In genomic region chr6:74891358-74891811, GRCh38 we compare ENCODE assay signal across 18 cellular contexts.
DNase-seq lines count a peak whose midpoint lies in the region; ATAC-seq lines count a peak whose summit lies in the region.
"Had no signal": no experiment of that assay in that cellular context is flagged by ENCODE, and none has a peak within 500 bp of the region (broad histone marks: within the 10 kb centered on the region; RNA-seq: fewer than 3 reads in every experiment).

No MANE protein-coding gene starts in this region.

- DNase-seq in EL (peak; percentile 83), dedifferentiated amniotic fluid mesenchymal stem cell (ENCODE audit: extremely low spot score) (peak; percentile 42), left kidney (ENCODE audit: low read depth, low spot score) (peak; percentile 72)
- no peak for DNase-seq in activated CD4-positive, CD25-positive, alpha-beta regulatory T cell (lab: John Stamatoyannopoulos, UW)
- DNase-seq in activated T-cell treated with anti-CD3 and anti-CD28 coated beads, Interleukin-2, amount 50 U/mL, for 1 hour: no peak
- DNase-seq: activated CD4-positive, alpha-beta T cell treated with anti-CD3 and anti-CD28 coated beads for 1 hour; amniotic stem cell; DND-41; glutamatergic neuron; left colon; NCI-H526 treated with DMSO at 0.1 percent for 48 hours; Peyer's patch; T-helper 1 cell had no signal

- no peaks in the 10 kb centered on the region for H3K9me3 ChIP-seq in skeletal muscle satellite cell (replicated peaks; ENCODE audit: low read length)
- H3K9me3 ChIP-seq: Peyer's patch had no signal

- H3K4me2 ChIP-seq in skeletal muscle satellite cell (ENCODE audit: low read length): peak overlapping the region; percentile 64
- H3K4me2 ChIP-seq: BLaER1 treated with 17β-estradiol and CSF1 and Interleukin-3, amounts not matched to agents 10 nM and 100 nM; KMS-11 had no signal

- H3K9ac ChIP-seq in skeletal muscle satellite cell (ENCODE audit: low read depth, low read length): no peak overlapping the region
- H3K9ac ChIP-seq: BLaER1 treated with 17β-estradiol and CSF1 and Interleukin-3, amounts not matched to agents 10 nM and 100 nM; KMS-11 had no signal

- no peaks in the 10 kb centered on the region for H3K36me3 ChIP-seq in skeletal muscle satellite cell (ENCODE audit: insufficient read depth, low read length)
- H3K36me3 ChIP-seq: BLaER1 treated with 17β-estradiol and CSF1 and Interleukin-3, amounts not matched to agents 10 nM and 100 nM; Peyer's patch had no signal

- peaks cover 15% of the 10 kb centered on the region for H3K4me1 ChIP-seq in skeletal muscle satellite cell (ENCODE audit: control insufficient read depth, insufficient read depth, low read length)
- H3K4me1 ChIP-seq: Peyer's patch had no signal

- no peak overlapping the region for H3K4me3 ChIP-seq in skeletal muscle satellite cell (ENCODE audit: low read length)
- H3K4me3 ChIP-seq: BLaER1 treated with 17β-estradiol and CSF1 and Interleukin-3, amounts not matched to agents 10 nM and 100 nM; Peyer's patch had no signal

- no peaks in the 10 kb centered on the region for H3K27me3 ChIP-seq in skeletal muscle satellite cell (ENCODE audit: control insufficient read depth, insufficient read depth, low read length)
- H3K27me3 ChIP-seq: BLaER1 treated with 17β-estradiol and CSF1 and Interleukin-3, amounts not matched to agents 10 nM and 100 nM; Peyer's patch had no signal

- ATAC-seq in GM21515 (IDR thresholded peaks at IDR 0.05; ENCODE audit: unreplicated experiment) (no peak), HG03196 (IDR thresholded peaks at IDR 0.05; ENCODE audit: unreplicated experiment) (no peak)
- ATAC-seq: left colon had no signal

Comparison
In these comparisons a context has a peak if more than half of its experiments do, and no peak if none do; other contexts are left out.
1. DNase-seq: peak in EL (single experiment), dedifferentiated amniotic fluid mesenchymal stem cell (single experiment) and left kidney (single experiment); none in activated CD4-positive, CD25-positive, alpha-beta regulatory T cell (0 of 4) and activated T-cell treated with anti-CD3 and anti-CD28 coated beads, Interleukin-2, amount 50 U/mL, for 1 hour (single experiment).